ENCODE assay signal across 1 cellular context in genomic region chr19:10683582-10683981, GRCh38.
TF ChIP-seq lines count a peak whose summit lies in the region.

No MANE protein-coding gene starts in this region.

TF ChIP-seq in GM23338, 12 proteins besides CTCF, POLR2A, EP300 and RAD21 (continued from another document):
- no peak for TF ChIP-seq ZNF462 (CRISPR knock-in tag; IDR thresholded peaks at IDR 0.05)
- no peak for TF ChIP-seq ZNF114 (CRISPR knock-in tag; IDR thresholded peaks at IDR 0.05)
- no peak for TF ChIP-seq NANOG (IDR thresholded peaks at IDR 0.05; ENCODE audit: borderline replicate concordance)
